Comparison of ENCODE assay signal across 19 cellular contexts in genomic region chr4:38968668-38969067, GRCh38.
"Had no signal": no experiment of that assay in that cellular context is flagged by ENCODE, and none has a peak within 500 bp of the region (broad histone marks: within the 10 kb centered on the region; RNA-seq: fewer than 3 reads in every experiment).

No MANE protein-coding gene starts in this region.

- H3K36me3 Mint-ChIP-seq: mesothelial cell of epicardium, type B pancreatic cell had no signal

- H3K27ac ChIP-seq: esophagus muscularis mucosa, gastrocnemius medialis, heart right ventricle, ovary, right atrium auricular region, suprapubic skin, thyroid gland had no signal

- H3K9me3 Mint-ChIP-seq: dendritic cell treated with granulocyte-macrophage colony-stimulating factor and Interleukin-4, amounts not matched to agents 40 ng/mL and 50 ng/mL, for 4 days; effector memory CD8-positive, alpha-beta T cell; mesothelial cell of epicardium; natural killer cell; type B pancreatic cell had no signal

- DNase-seq: effector memory CD8-positive, alpha-beta T cell; gastrocnemius medialis; heart right ventricle; hypothalamus; kidney glomerular epithelial cell; mammary epithelial cell; natural killer cell; ovary; small intestine; stimulated activated CD4-positive, alpha-beta T cell treated with anti-CD3 and anti-CD28 coated beads, Interleukin-2, amount 100 ng/mL, for 48 hours; stimulated activated naive CD8-positive, alpha-beta T cell treated with anti-CD3 and anti-CD28 coated beads, Interleukin-15, Interleukin-2, amounts not matched to agents 100 U/mL and 50 U/mL, for 24 hours; thyroid gland had no signal

- H3K4me3 Mint-ChIP-seq: dendritic cell treated with granulocyte-macrophage colony-stimulating factor and Interleukin-4, amounts not matched to agents 40 ng/mL and 50 ng/mL, for 4 days; effector memory CD8-positive, alpha-beta T cell; mesothelial cell of epicardium; natural killer cell; neural crest cell; type B pancreatic cell had no signal

- H3K4me1 ChIP-seq: gastrocnemius medialis, heart right ventricle, right atrium auricular region, suprapubic skin, thyroid gland had no signal

- H3K27me3 Mint-ChIP-seq: dendritic cell treated with granulocyte-macrophage colony-stimulating factor and Interleukin-4, amounts not matched to agents 40 ng/mL and 50 ng/mL, for 4 days; effector memory CD8-positive, alpha-beta T cell had no signal

- H3K4me3 ChIP-seq: esophagus muscularis mucosa, gastrocnemius medialis, heart right ventricle, ovary, right atrium auricular region, suprapubic skin, thyroid gland had no signal

- H3K4me1 Mint-ChIP-seq: mesothelial cell of epicardium had no signal

- H3K36me3 ChIP-seq: esophagus muscularis mucosa, gastrocnemius medialis, heart right ventricle, ovary, right atrium auricular region, suprapubic skin, thyroid gland had no signal

- H3K9me3 ChIP-seq: esophagus muscularis mucosa, gastrocnemius medialis, heart right ventricle, ovary, right atrium auricular region, suprapubic skin, thyroid gland had no signal

- H3K27me3 ChIP-seq: esophagus muscularis mucosa, gastrocnemius medialis, heart right ventricle, ovary, right atrium auricular region, suprapubic skin, thyroid gland had no signal

- H3K27ac Mint-ChIP-seq: dendritic cell treated with granulocyte-macrophage colony-stimulating factor and Interleukin-4, amounts not matched to agents 40 ng/mL and 50 ng/mL, for 4 days; mesothelial cell of epicardium; natural killer cell had no signal
